ENCODE assay signal across 10 cellular contexts in the genomic region with DNA sequence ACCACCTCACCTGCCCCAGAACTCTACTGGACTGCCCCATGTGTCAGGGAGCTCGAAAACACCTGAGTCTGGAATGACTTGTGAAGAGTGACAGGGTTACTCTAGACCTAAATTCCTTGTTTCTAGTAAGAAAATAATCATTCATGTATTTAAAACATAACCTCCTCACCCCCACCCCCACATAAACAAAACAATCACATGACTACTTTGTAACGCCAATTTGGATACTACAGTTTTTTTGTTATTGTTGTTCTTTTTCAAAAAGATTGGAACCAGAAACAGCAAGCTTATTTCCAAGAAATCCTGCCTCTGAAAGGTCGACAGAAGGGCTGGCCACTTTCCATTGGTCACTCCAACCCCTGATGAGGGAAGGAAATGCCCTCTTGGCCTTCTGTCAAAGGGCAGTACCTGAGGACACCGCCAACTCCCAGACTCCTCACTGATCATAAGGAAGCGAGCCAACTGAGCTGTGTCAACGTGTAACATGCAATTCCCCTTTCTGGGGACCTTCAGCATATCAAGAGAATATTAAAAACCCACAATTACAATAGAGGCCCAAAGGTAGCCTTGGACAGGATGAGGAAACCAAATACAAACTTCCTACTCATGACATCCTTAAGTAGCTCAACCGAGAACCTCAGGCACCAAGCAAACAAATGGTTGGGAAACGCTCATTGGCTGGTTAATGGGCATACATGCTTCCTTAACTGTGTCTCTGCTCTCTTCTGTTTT. TPM values are rescaled to one million over a fixed set of nuclear protein-coding genes. Genes with fewer than 3 reads are reported as not detected.
A peak's percentile ranks its signal among the peaks of the same experiment; 100 is the strongest.
DNase-seq lines count a peak whose midpoint lies in the region; ATAC-seq and TF ChIP-seq lines count a peak whose summit lies in the region.
"Had no signal": no experiment of that assay in that cellular context is flagged by ENCODE, and none has a peak within 500 bp of the region (broad histone marks: within the 10 kb centered on the region; RNA-seq: fewer than 3 reads in every experiment).

No MANE protein-coding gene starts in this region.

- H3K27me3 Mint-ChIP-seq in naive thymus-derived CD8-positive, alpha-beta T cell, result no peaks in the 10 kb centered on the region
- H3K27me3 Mint-ChIP-seq: effector memory CD8-positive, alpha-beta T cell had no signal

- H3K27ac ChIP-seq in left ventricle myocardium inferior (replicated peaks) (peak overlapping the region; percentile 99), uterus (peak overlapping the region; percentile 33 to 67), aorta (ENCODE audit: low read depth in 1 of 2, low read length in 2 of 2) (peak overlapping the region in 1 of 2 donors; percentile 68)

- H3K27me3 ChIP-seq in left ventricle myocardium inferior (ENCODE audit: low read depth) (no peaks in the 10 kb centered on the region), uterus (no peaks in the 10 kb centered on the region), aorta (ENCODE audit: control insufficient read depth in 1 of 2, insufficient read depth in 2 of 2, low read length in 1 of 2) (no peaks in the 10 kb centered on the region)

- H3K9me3 ChIP-seq in left ventricle myocardium inferior (replicated peaks) (no peaks in the 10 kb centered on the region), uterus (no peaks in the 10 kb centered on the region), aorta (ENCODE audit: control insufficient read depth, low read length) (no peaks in the 10 kb centered on the region)

- DNase-seq in left ventricle myocardium inferior (no peak), cardiac septum (ENCODE audit: low spot score) (no peak), cerebellar cortex (ENCODE audit: low spot score) (peak; percentile 52), uterus (peak in 1 of 2 donors; percentile 35), aorta (no peak), NCI-H82 (lab: John Stamatoyannopoulos, UW) (no peak)
- DNase-seq in naive thymus-derived CD8-positive, alpha-beta T cell, result no peak
- no peak for DNase-seq in activated CD8-positive, alpha-beta memory T cell treated with anti-CD3 and anti-CD28 coated beads for 24 hours
- DNase-seq: effector memory CD8-positive, alpha-beta T cell; NCI-H774 had no signal

- intact Hi-C loops in left ventricle myocardium inferior (cut with micrococcal nuclease), result no loop called here
- intact Hi-C loops in cardiac septum (cut with DNase I), result loop anchor here (5.0 kb wide), 1 partner anchor 99 kb away; a partner anchor contains a TSS
- intact Hi-C loops in uterus (cut with DNase I; ENCODE audit: low total_unique reads), result no loop called here
- intact Hi-C loops in aorta (cut with DNase I), result loop anchor here in 1 of 2 donors (5.0 to 10.0 kb wide), 2 partner anchors 99 to 253 kb away; a partner anchor contains a TSS

- no peak for TF ChIP-seq POLR2A in uterus (IDR thresholded peaks at IDR 0.05)

- H3K4me1 ChIP-seq in left ventricle myocardium inferior (peaks cover 54% of the 10 kb centered on the region), uterus (no peaks in the 10 kb centered on the region), aorta (ENCODE audit: control insufficient read depth in 1 of 2, insufficient read depth in 2 of 2, low read length in 2 of 2) (peaks cover 0 to 2% of the 10 kb centered on the region in 2 donors)

- H3K9me3 Mint-ChIP-seq in naive thymus-derived CD8-positive, alpha-beta T cell, result no peaks in the 10 kb centered on the region
- H3K9me3 Mint-ChIP-seq: effector memory CD8-positive, alpha-beta T cell had no signal

- H3K4me1 Mint-ChIP-seq in naive thymus-derived CD8-positive, alpha-beta T cell, result peaks cover 25 to 45% (median 34%) of the 10 kb centered on the region in 4 donors

- peak overlapping the region in 9 of 10 donors; percentile 11 to 80 (median 45) for H3K27ac Mint-ChIP-seq in naive thymus-derived CD8-positive, alpha-beta T cell

- no peak for TF ChIP-seq CTCF in left ventricle myocardium inferior (IDR thresholded peaks at IDR 0.05; ENCODE audit: borderline replicate concordance)
- TF ChIP-seq CTCF in uterus (IDR thresholded peaks at IDR 0.05), result no peak

- no peak for ATAC-seq in naive thymus-derived CD8-positive, alpha-beta T cell
- no peak for ATAC-seq in aorta (ENCODE audit: low FRiP score)
- ATAC-seq: effector memory CD8-positive, alpha-beta T cell had no signal

- POLR2A ChIA-PET in naive thymus-derived CD8-positive, alpha-beta T cell (lab: Charles Lee), result interaction anchor here (0.5 to 1.3 kb wide), 2 partner anchors 196 to 1443 kb away, joined by 3 to 4 read pairs; a partner anchor contains a TSS

- H3K36me3 Mint-ChIP-seq in naive thymus-derived CD8-positive, alpha-beta T cell, result peaks cover 0 to 10% (median 1%) of the 10 kb centered on the region in 3 donors

- H3K4me3 ChIP-seq in left ventricle myocardium inferior, result no peak overlapping the region
- no peak overlapping the region for H3K4me3 ChIP-seq in uterus
- no peak overlapping the region for H3K4me3 ChIP-seq in aorta (ENCODE audit: low read length in 2 of 2)

- H3K4me3 Mint-ChIP-seq in naive thymus-derived CD8-positive, alpha-beta T cell, result peak overlapping the region in 5 of 10 donors; percentile 8 to 88 (median 15)

- H3K36me3 ChIP-seq in left ventricle myocardium inferior (peaks cover under 1% of the 10 kb centered on the region), uterus (no peaks in the 10 kb centered on the region), aorta (ENCODE audit: control insufficient read depth in 1 of 2, insufficient read depth in 2 of 2, low read length in 1 of 2) (peaks cover 0 to 2% of the 10 kb centered on the region in 2 donors)

- 53 to 60% methylated on average over 8 of the region's 8 CpGs for WGBS in aorta, 2 donors

RNA-seq across cellular contexts. Expression of a gene that starts 2.6 kb away (rescaled TPM):
- total RNA-seq in left ventricle myocardium inferior (30.7 TPM), cardiac septum (31.8 TPM), uterus (10 to 100 TPM in 3 of 4 donors, 1 to 10 TPM in 1; 9.4 to 16.5 (median 13.3) TPM), aorta (10 to 100 TPM; 17.3 to 19.3 TPM)
- 10 to 100 TPM in 1 of 2 experiments, 1 to 10 TPM in 1; 8.4 to 12.2 TPM for total RNA-seq in naive thymus-derived CD8-positive, alpha-beta T cell
- polyA plus RNA-seq in naive thymus-derived CD8-positive, alpha-beta T cell, result 1 to 10 TPM; 5.9 to 9.7 (median 6.6) TPM
- 10 to 100 TPM in 1 of 2 donors, 1 to 10 TPM in 1; 6.6 to 32.9 TPM for polyA plus RNA-seq in aorta
